ENCODE assay signal across 8 cellular contexts in the genomic region with DNA sequence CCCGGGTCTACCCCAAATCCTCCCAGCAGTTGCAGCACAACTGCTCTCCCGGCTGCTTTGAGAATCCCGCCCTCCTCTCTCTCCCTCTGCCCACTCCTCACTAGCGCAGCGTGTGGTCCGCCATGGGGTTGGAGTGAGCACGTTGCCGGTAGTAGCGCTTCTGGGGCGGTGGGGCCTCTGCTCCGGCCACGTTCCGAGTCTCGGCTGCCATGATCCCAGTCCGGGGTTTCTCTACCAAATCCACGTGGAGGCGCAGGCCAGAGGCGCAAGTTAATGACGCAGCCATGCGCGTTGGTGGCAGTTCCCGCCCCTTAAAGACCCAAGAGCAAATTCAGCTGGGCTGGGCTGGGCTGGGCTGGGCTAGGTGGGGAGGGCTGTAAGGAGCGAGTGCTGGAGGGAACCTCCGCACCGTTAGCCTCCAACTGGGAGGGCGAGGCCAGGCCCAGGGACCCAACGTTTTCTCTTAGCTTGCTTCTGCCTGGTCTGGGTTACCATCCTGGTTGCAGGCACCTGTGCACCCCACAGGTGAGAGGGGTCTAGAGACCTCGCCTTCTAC. TPM values are rescaled to one million over a fixed set of nuclear protein-coding genes. Genes with fewer than 3 reads are reported as not detected.
DNase-seq lines count a peak whose midpoint lies in the region; ATAC-seq and TF ChIP-seq lines count a peak whose summit lies in the region.

METTL1 (minus strand) TSS at position 233 of the 556 bp plus-strand sequence; CDS start at position 211, 22 bp downstream.

- peaks cover 4 to 5% of the 10 kb centered on the region in 2 donors for H3K27me3 ChIP-seq in duodenal mucosa (ENCODE audit: control insufficient read depth in 1 of 2, insufficient read depth in 2 of 2, low read length in 2 of 2)

- peak within 1 kb of the TSS; percentile 94 to 97 for H3K4me3 ChIP-seq in duodenal mucosa (ENCODE audit: low read depth in 1 of 2, low read length in 2 of 2)
- H3K4me3 ChIP-seq in lower leg skin (ENCODE audit: low read depth, poor library complexity, severe bottlenecking) = peak within 1 kb of the TSS; percentile 59

- H3K9me3 Mint-ChIP-seq in activated CD4-positive, alpha-beta memory T cell treated with anti-CD3 and anti-CD28 coated beads for 36 hours = no peaks in the 10 kb centered on the region

- POLR2A ChIA-PET in activated CD4-positive, alpha-beta memory T cell treated with anti-CD3 and anti-CD28 coated beads for 36 hours (lab: Charles Lee) = interaction anchor here (0.5 to 1.6 kb wide), 9 partner anchors 9 to 1144 kb away, joined by 3 to 10 read pairs (median 4); partner anchors contain the start of genes ATP23, CDK4, MARCHF9 and TSFM

- H3K36me3 ChIP-seq in duodenal mucosa (ENCODE audit: control insufficient read depth in 1 of 2, insufficient read depth in 2 of 2, low read length in 2 of 2) = peaks cover 5 to 19% of the 10 kb centered on the region in 2 donors

- ATAC-seq in GM19351 (IDR thresholded peaks at IDR 0.05; ENCODE audit: unreplicated experiment) (peak; percentile 80), HG03521 (IDR thresholded peaks at IDR 0.05; ENCODE audit: unreplicated experiment) (peak; percentile 77)

- CTCF ChIA-PET in activated CD4-positive, alpha-beta memory T cell treated with anti-CD3 and anti-CD28 coated beads for 36 hours (lab: Charles Lee) = interaction anchor here (0.6 to 2.1 kb wide), 7 partner anchors 10 to 133 kb away, joined by 3 to 25 read pairs (median 3); partner anchors contain the start of genes OS9 and TSFM

- peaks cover 14 to 19% of the 10 kb centered on the region in 2 donors for H3K4me1 ChIP-seq in duodenal mucosa (ENCODE audit: control insufficient read depth in 1 of 2, insufficient read depth in 2 of 2, low read length in 2 of 2)

- no peaks in the 10 kb centered on the region for H3K27me3 Mint-ChIP-seq in activated CD4-positive, alpha-beta memory T cell treated with anti-CD3 and anti-CD28 coated beads for 36 hours

- peak within 1 kb of the TSS; percentile 96 for H3K27ac ChIP-seq in duodenal mucosa (ENCODE audit: low read depth, low read length)

- 0% methylated on average over 27 of the region's 28 CpGs for WGBS in lower leg skin, 2 donors

- peaks cover 29% of the 10 kb centered on the region for H3K36me3 Mint-ChIP-seq in activated CD4-positive, alpha-beta memory T cell treated with anti-CD3 and anti-CD28 coated beads for 36 hours

- no peak for TF ChIP-seq POLR2A in lower leg skin (IDR thresholded peaks at IDR 0.05)

- no peak for TF ChIP-seq CTCF in lower leg skin (IDR thresholded peaks at IDR 0.05)

- peak within 1 kb of the TSS; percentile 97 for H3K27ac Mint-ChIP-seq in activated CD4-positive, alpha-beta memory T cell treated with anti-CD3 and anti-CD28 coated beads for 36 hours

- DNase-seq in C1 segment of cervical spinal cord (lab: John Stamatoyannopoulos, UW) (peak; percentile 63 to 94 (median 90)), NCI-H748 (lab: John Stamatoyannopoulos, UW; ENCODE audit: unreplicated experiment) (peak; percentile 97), lower leg skin (ENCODE audit: low spot score in 2 of 2) (peak; percentile 95 to 98)
- peak; percentile 97 for DNase-seq in activated CD4-positive, alpha-beta memory T cell treated with anti-CD3 and anti-CD28 coated beads for 36 hours
- DNase-seq in stimulated activated CD4-positive, alpha-beta T cell treated with anti-CD3 and anti-CD28 coated beads, Interleukin-4, amount 100 ng/mL, for 48 hours (ENCODE audit: low read depth in 2 of 2) = peak; percentile 86 to 92

- intact Hi-C loops in activated CD4-positive, alpha-beta memory T cell treated with anti-CD3 and anti-CD28 coated beads for 36 hours (cut with micrococcal nuclease) = loop anchor here (1.0 to 2.0 kb wide), 3 partner anchors 10 to 75 kb away; partner anchors contain the start of genes CDK4, CTDSP2 and TSFM
- intact Hi-C loops in lower leg skin (cut with DNase I; ENCODE audit: low total_unique reads) = no loop called here

- H3K4me3 Mint-ChIP-seq in activated CD4-positive, alpha-beta memory T cell treated with anti-CD3 and anti-CD28 coated beads for 36 hours = peak within 1 kb of the TSS; percentile 99

- H3K4me1 Mint-ChIP-seq in activated CD4-positive, alpha-beta memory T cell treated with anti-CD3 and anti-CD28 coated beads for 36 hours (ENCODE audit: low read depth) = peaks cover 23% of the 10 kb centered on the region

- H3K9ac ChIP-seq in duodenal mucosa (ENCODE audit: low read depth in 1 of 2, low read length in 2 of 2) = peak within 1 kb of the TSS; percentile 84 to 98

- H3K9me3 ChIP-seq in duodenal mucosa (ENCODE audit: control insufficient read depth in 1 of 2, low read length in 2 of 2) = no peaks in the 10 kb centered on the region

RNA-seq across cellular contexts. Expression of gene METTL1, which starts in this region (rescaled TPM):
- total RNA-seq in activated CD4-positive, alpha-beta memory T cell treated with anti-CD3 and anti-CD28 coated beads for 36 hours = 10 to 100 TPM; 30.0 to 32.0 TPM
- 10 to 100 TPM in 3 of 4 donors, 1 to 10 TPM in 1; 5.9 to 13.5 (median 11.0) TPM for total RNA-seq in lower leg skin

Comparison
In these comparisons a context has a peak if more than half of its experiments do, and no peak if none do; other contexts are left out.
1. Peak in every context shown above with its lines: DNase-seq, ATAC-seq, H3K4me3 ChIP-seq and H3K27ac ChIP-seq.